16 cellular contexts compared by ENCODE assay signal in genomic region chr21:44461438-44462089, GRCh38. TPM values are rescaled to one million over a fixed set of nuclear protein-coding genes. Genes with fewer than 3 reads are reported as not detected.
DNase-seq lines count a peak whose midpoint lies in the region; TF ChIP-seq lines count a peak whose summit lies in the region.
"Had no signal": no experiment of that assay in that cellular context is flagged by ENCODE, and none has a peak within 500 bp of the region (broad histone marks: within the 10 kb centered on the region; RNA-seq: fewer than 3 reads in every experiment).

No MANE protein-coding gene starts in this region.

- TF ChIP-seq CTCF in SK-N-SH (IDR thresholded peaks at IDR 0.05) = 0 out of 2 replicates have a peak, but pooled peaks have one; percentile 14
- peak; percentile 21 for TF ChIP-seq CTCF in hepatocyte (IDR thresholded peaks at IDR 0.05; ENCODE audit: poor library complexity)

- H3K9me2 ChIP-seq in SK-N-SH (no peaks in the 10 kb centered on the region), hepatocyte (replicated peaks; ENCODE audit: insufficient read depth) (no peaks in the 10 kb centered on the region)

- no peak overlapping the region for H4K8ac ChIP-seq in trophoblast cell (ENCODE audit: low read depth, low read length)

- H3K4me2 ChIP-seq in SK-N-SH (no peak overlapping the region), hepatocyte (no peak overlapping the region), trophoblast cell (ENCODE audit: low read length) (no peak overlapping the region)

- H2BK12ac ChIP-seq in trophoblast cell (ENCODE audit: low read length) = no peak overlapping the region

- no peak overlapping the region for H2AK5ac ChIP-seq in trophoblast cell (ENCODE audit: low read length)

- no peak overlapping the region for H3K14ac ChIP-seq in trophoblast cell (ENCODE audit: low read length)

- no peak overlapping the region for H4K12ac ChIP-seq in trophoblast cell (ENCODE audit: low read depth, low read length)

- H3K9ac ChIP-seq in SK-N-SH (no peak overlapping the region), trophoblast cell (ENCODE audit: low read length) (no peak overlapping the region)

- CTCF ChIA-PET in SK-N-SH (lab: Yijun Ruan, JAX) = interaction anchor here (0.9 to 2.1 kb wide), 9 partner anchors 16 to 332 kb away, joined by 3 to 8 read pairs (median 4); no protein-coding TSS in a partner anchor

- no peak overlapping the region for H2BK5ac ChIP-seq in trophoblast cell (ENCODE audit: low read depth, low read length, poor library complexity)

- no peaks in the 10 kb centered on the region for H3K36me3 ChIP-seq in H7 (replicated peaks; ENCODE audit: control insufficient read depth, insufficient read depth, low read length)
- no peaks in the 10 kb centered on the region for H3K36me3 ChIP-seq in SK-N-SH (replicated peaks in 1 of 2; ENCODE audit: control insufficient read depth in 1 of 2, insufficient read depth in 2 of 2, low read length in 1 of 2)
- H3K36me3 ChIP-seq in hepatocyte (replicated peaks; ENCODE audit: insufficient read depth, low read depth) = no peaks in the 10 kb centered on the region
- H3K36me3 ChIP-seq in trophoblast cell (ENCODE audit: control insufficient read depth in 1 of 2, insufficient read depth in 2 of 2, low read length in 2 of 2) = no peaks in the 10 kb centered on the region
- H3K36me3 ChIP-seq: esophagus squamous epithelium, thoracic aorta had no signal

- no peaks in the 10 kb centered on the region for H3F3A ChIP-seq in SK-N-SH (replicated peaks; ENCODE audit: insufficient read depth)

- in situ Hi-C loops in ACHN (cut with HindIII; ENCODE audit: low pct_ligation_motif_present, low pct_unique_long_range_greater_than_20kb, low sequenced_read_pairs) = no loop called here

- H4K20me1 ChIP-seq in SK-N-SH (ENCODE audit: insufficient read depth) (no peaks in the 10 kb centered on the region), hepatocyte (ENCODE audit: insufficient read depth, poor library complexity, severe bottlenecking) (no peaks in the 10 kb centered on the region)

- DNase-seq in H7 (peak; percentile 49), SK-N-SH (peak; percentile 50), hepatocyte (ENCODE audit: low spot score) (no peak), trophoblast cell (peak; percentile 13 to 62), CD1c-positive myeloid dendritic cell (ENCODE audit: extremely low spot score) (no peak), NCI-H2227 treated with DMSO at 0.1 percent for 48 hours (lab: John Stamatoyannopoulos, UW) (no peak), ACHN (no peak), NCI-H146 treated with DMSO at 0.1 percent for 48 hours (lab: John Stamatoyannopoulos, UW; ENCODE audit: unreplicated experiment) (no peak)
- DNase-seq: activated CD4-positive, alpha-beta T cell treated with anti-CD3 and anti-CD28 coated beads for 48 hours; activated T-cell treated with anti-CD3 and anti-CD28 coated beads, Interleukin-2, amount 50 U/mL, for 72 hours; DMS153; esophagus squamous epithelium; NCI-H1092; NCI-H345; occipital lobe had no signal

- H3K4ac ChIP-seq in trophoblast cell (ENCODE audit: low read depth, low read length) = no peak overlapping the region

- no peak overlapping the region for H3K4me3 ChIP-seq in H7 (ENCODE audit: insufficient read depth, low read depth, low read length)
- H3K4me3 ChIP-seq in SK-N-SH (ENCODE audit: low read depth in 2 of 2, low read length in 1 of 2) = no peak overlapping the region
- H3K4me3 ChIP-seq in hepatocyte = no peak overlapping the region
- no peak overlapping the region for H3K4me3 ChIP-seq in trophoblast cell (ENCODE audit: low read depth, low read length)
- H3K4me3 ChIP-seq: esophagus squamous epithelium, thoracic aorta had no signal

- H2AFZ ChIP-seq in SK-N-SH (ENCODE audit: low read depth) (no peak overlapping the region), hepatocyte (no peak overlapping the region), trophoblast cell (ENCODE audit: insufficient read depth, low read length, poor library complexity) (no peak overlapping the region)

- H4K91ac ChIP-seq in trophoblast cell (ENCODE audit: low read depth, low read length) = no peak overlapping the region

- no peaks in the 10 kb centered on the region for H3K79me2 ChIP-seq in SK-N-SH (ENCODE audit: insufficient read depth)
- H3K79me2 ChIP-seq in hepatocyte = peaks cover 3% of the 10 kb centered on the region
- H3K79me2 ChIP-seq in trophoblast cell (ENCODE audit: control insufficient read depth, insufficient read depth, low read length, poor library complexity) = no peaks in the 10 kb centered on the region

- no peak overlapping the region for H3K27ac ChIP-seq in SK-N-SH (ENCODE audit: low read depth in 2 of 2, low read length in 1 of 2)
- H3K27ac ChIP-seq in hepatocyte = no peak overlapping the region
- H3K27ac ChIP-seq in trophoblast cell (ENCODE audit: low read depth, low read length) = no peak overlapping the region
- H3K27ac ChIP-seq: esophagus squamous epithelium, thoracic aorta had no signal

- H3K23ac ChIP-seq in trophoblast cell (ENCODE audit: low read length) = no peak overlapping the region

- H3K79me1 ChIP-seq in trophoblast cell (ENCODE audit: low read length) = no peaks in the 10 kb centered on the region

- H3K4me1 ChIP-seq in SK-N-SH (ENCODE audit: control insufficient read depth in 1 of 2, insufficient read depth in 2 of 2, low read depth in 1 of 2, low read length in 1 of 2) (no peaks in the 10 kb centered on the region; a peak in 1 of 4 replicates), hepatocyte (ENCODE audit: insufficient read depth) (peaks cover 9% of the 10 kb centered on the region), trophoblast cell (ENCODE audit: control insufficient read depth in 1 of 2, insufficient read depth in 2 of 2, low read length in 2 of 2) (no peaks in the 10 kb centered on the region)

- no peak for TF ChIP-seq RAD21 in SK-N-SH (IDR thresholded peaks at IDR 0.05; ENCODE audit: low read length)

- H3K27me3 ChIP-seq in H7 (ENCODE audit: control insufficient read depth, insufficient read depth, low read length) (no peaks in the 10 kb centered on the region), SK-N-SH (ENCODE audit: insufficient read depth) (no peaks in the 10 kb centered on the region), hepatocyte (no peaks in the 10 kb centered on the region), trophoblast cell (ENCODE audit: insufficient read depth, low read length) (no peaks in the 10 kb centered on the region)
- H3K27me3 ChIP-seq: esophagus squamous epithelium had no signal

- no peak overlapping the region for H3K18ac ChIP-seq in trophoblast cell (ENCODE audit: low read length)

- H2BK120ac ChIP-seq in trophoblast cell (ENCODE audit: insufficient read depth, low read length, poor library complexity) = no peak overlapping the region

- TF ChIP-seq EP300 in SK-N-SH (IDR thresholded peaks at IDR 0.05; ENCODE audit: borderline replicate concordance in 1 of 2, low read depth in 1 of 2, low read length in 1 of 2) = no peak

- POLR2A ChIA-PET in SK-N-SH (lab: Yijun Ruan, JAX) = no interaction called here

- no peaks in the 10 kb centered on the region for H3K9me3 ChIP-seq in SK-N-SH
- no peaks in the 10 kb centered on the region for H3K9me3 ChIP-seq in hepatocyte (ENCODE audit: low read depth)
- peaks cover 2% of the 10 kb centered on the region for H3K9me3 ChIP-seq in trophoblast cell (ENCODE audit: insufficient read depth, low read depth, low read length)
- H3K9me3 ChIP-seq: esophagus squamous epithelium, thoracic aorta had no signal

- whole genome bisulfite sequencing in SK-N-SH (ENCODE audit: low lambda C conversion rate) = 58% methylated on average over 2 of the region's 17 CpGs
- WGBS in hepatocyte (ENCODE audit: low lambda C conversion rate, missing lambda C conversion rate) = 75% methylated on average over 17 of the region's 17 CpGs
- WGBS in trophoblast cell (ENCODE audit: extremely low coverage, insufficient coverage, insufficient read length) = no CpG with 5 or more reads among the region's 17 CpGs

TF ChIP-seq in SK-N-SH, 30 proteins besides CTCF, POLR2A, EP300 and RAD21:
- TF ChIP-seq GATA2 (CRISPR knock-in tag; IDR thresholded peaks at IDR 0.05) = no peak
- TF ChIP-seq MAX (IDR thresholded peaks at IDR 0.05; ENCODE audit: low read depth) = no peak
- TF ChIP-seq CHD2 (IDR thresholded peaks at IDR 0.05; ENCODE audit: low read length, partially characterized antibody) = no peak

RNA-seq across cellular contexts. Expression of gene LRRC3, which starts 6.3 kb away (rescaled TPM):
- 3.8 and 4.6 TPM in 2 replicates for total RNA-seq in H7 (2014; rRNA removed; shearing (Covaris generic))
- polyA plus RNA-seq in SK-N-SH (2012; rRNA removed) (1.9 and 2.3 TPM in 2 replicates), hepatocyte (5.6 and 7.2 TPM in 2 replicates)
- polyA plus RNA-seq in SK-N-SH (2012; cell fraction: cytosol; rRNA removed) = 0.91 and 1.5 TPM in 2 replicates
- 1.5 and 1.9 TPM in 2 replicates for polyA plus RNA-seq in SK-N-SH (2012; cell fraction: nucleus; rRNA removed)
- 7.3 and 7.8 TPM in 2 replicates for total RNA-seq in hepatocyte
- 4.8 and 5.0 TPM in 2 replicates for polyA plus RNA-seq in trophoblast cell (2013)

Comparison
In these comparisons a context has a peak if more than half of its experiments do, and no peak if none do; other contexts are left out.
1. DNase-seq: peak in H7 (single experiment), SK-N-SH (single experiment) and trophoblast cell (2 of 2); none in hepatocyte (single experiment), CD1c-positive myeloid dendritic cell (single experiment), NCI-H2227 treated with DMSO at 0.1 percent for 48 hours (single experiment), ACHN (single experiment) and NCI-H146 treated with DMSO at 0.1 percent for 48 hours (single experiment).